In the genomic region with DNA sequence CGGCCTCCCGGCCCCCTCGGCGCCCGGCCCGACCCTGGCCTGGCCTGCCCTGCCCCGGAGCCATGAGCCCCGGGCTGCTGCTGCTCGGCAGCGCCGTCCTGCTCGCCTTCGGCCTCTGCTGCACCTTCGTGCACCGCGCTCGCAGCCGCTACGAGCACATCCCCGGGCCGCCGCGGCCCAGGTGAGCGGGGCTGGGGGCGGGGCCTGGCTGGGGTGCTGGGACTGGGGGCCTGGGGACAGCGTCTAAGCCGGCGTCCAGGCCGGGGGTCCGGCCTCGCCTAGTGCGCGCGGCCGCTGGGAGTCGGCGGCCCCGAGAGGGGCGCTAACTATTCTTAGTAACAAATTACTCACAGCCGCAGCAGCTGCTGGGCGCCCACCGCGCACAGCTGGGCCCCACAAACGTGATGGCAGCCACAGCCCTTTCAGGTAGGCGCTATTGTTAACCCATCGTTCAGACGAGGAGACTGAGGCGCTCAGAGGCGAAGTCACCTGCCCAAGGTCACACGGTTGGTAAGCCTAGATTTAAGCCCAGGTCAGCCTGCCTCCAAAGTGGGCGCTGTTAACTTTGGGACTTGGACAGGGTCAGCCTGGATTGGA, we compare ENCODE assay signal across 8 cellular contexts. TPM values are rescaled to one million over a fixed set of nuclear protein-coding genes. Genes with fewer than 3 reads are reported as not detected.
DNase-seq lines count a peak whose midpoint lies in the region; ATAC-seq and TF ChIP-seq lines count a peak whose summit lies in the region.

No MANE protein-coding gene starts in this region.

- H3K4me2 ChIP-seq in PC-9: peak overlapping the region; percentile 75

- no peaks in the 10 kb centered on the region for H3F3A ChIP-seq in PC-9 (ENCODE audit: insufficient read depth, low read depth)

- intact Hi-C loops in PC-9 (cut with micrococcal nuclease; ENCODE audit: unreplicated experiment): loop anchor here (10.0 kb wide), 1 partner anchor 300 kb away; no protein-coding TSS in a partner anchor
- intact Hi-C loops in testis (cut with DNase I; ENCODE audit: low total_unique reads): no loop called here

- ATAC-seq in GM18508 (IDR thresholded peaks at IDR 0.05; ENCODE audit: insufficient read depth, unreplicated experiment): peak; percentile 18

- H3K9ac ChIP-seq in iPS-18a (ENCODE audit: low read length): peak overlapping the region; percentile 17

- H3K79me2 ChIP-seq in PC-9 (ENCODE audit: low read depth): no peaks in the 10 kb centered on the region

- H3K4me1 ChIP-seq in PC-9 (replicated peaks; ENCODE audit: insufficient read depth) (no peaks in the 10 kb centered on the region), iPS-18a (ENCODE audit: control insufficient read depth, low read depth, low read length) (peaks cover 3% of the 10 kb centered on the region), testis (peaks cover 9% of the 10 kb centered on the region)

- H3K36me3 ChIP-seq in H7 (replicated peaks; ENCODE audit: control insufficient read depth, insufficient read depth, low read length) (no peaks in the 10 kb centered on the region), PC-9 (ENCODE audit: low read depth) (no peaks in the 10 kb centered on the region), iPS-18a (ENCODE audit: control insufficient read depth, low read depth, low read length) (no peaks in the 10 kb centered on the region), testis (ENCODE audit: low read depth, missing control alignments) (no peaks in the 10 kb centered on the region)

- H3K9me2 ChIP-seq in PC-9 (ENCODE audit: insufficient read depth): no peaks in the 10 kb centered on the region

- DNase-seq in H7 (no peak), PC-9 (no peak), testis (no peak), HCEC 1CT (no peak), RPMI8226 (no peak)
- no peak for DNase-seq in activated effector memory CD4-positive, alpha-beta T cell treated with Interleukin-2 at 50 U/mL for 16 hours

- peak overlapping the region; percentile 53 for H3K4me3 ChIP-seq in H7 (ENCODE audit: insufficient read depth, low read depth, low read length)
- H3K4me3 ChIP-seq in PC-9: peak overlapping the region; percentile 55
- peak overlapping the region; percentile 59 for H3K4me3 ChIP-seq in iPS-18a (ENCODE audit: low read length)
- H3K4me3 ChIP-seq in testis: peak overlapping the region; percentile 61 to 66

- TF ChIP-seq POLR2A in testis (IDR thresholded peaks at IDR 0.05): no peak

- H3K27me3 ChIP-seq in H7 (ENCODE audit: control insufficient read depth, insufficient read depth, low read length): no peaks in the 10 kb centered on the region; the same call in 1 of the 2 replicates
- peaks cover 16% of the 10 kb centered on the region; the same call in 1 of the 2 replicates for H3K27me3 ChIP-seq in PC-9 (ENCODE audit: insufficient read depth, low read depth)
- no peaks in the 10 kb centered on the region for H3K27me3 ChIP-seq in iPS-18a (ENCODE audit: control insufficient read depth, insufficient read depth, low read length)
- H3K27me3 ChIP-seq in testis: no peaks in the 10 kb centered on the region

- POLR2A ChIA-PET in PC-9 (lab: Charles Lee; ENCODE audit: unreplicated experiment): interaction anchor here (0.5 kb wide), 1 partner anchor 80 kb away, joined by 5 read pairs; a partner anchor contains a TSS

- H4K20me1 ChIP-seq in PC-9 (ENCODE audit: insufficient read depth): no peaks in the 10 kb centered on the region

- no peak overlapping the region; the same call in 1 of the 2 replicates for H2AFZ ChIP-seq in PC-9

- H3K9me3 ChIP-seq in PC-9 (ENCODE audit: insufficient read depth, low read depth): no peaks in the 10 kb centered on the region
- H3K9me3 ChIP-seq in iPS-18a (ENCODE audit: control insufficient read depth, low read depth, low read length): no peaks in the 10 kb centered on the region
- no peaks in the 10 kb centered on the region for H3K9me3 ChIP-seq in testis

- no peak overlapping the region for H3K27ac ChIP-seq in PC-9
- no peak overlapping the region for H3K27ac ChIP-seq in iPS-18a (ENCODE audit: low read length)
- peak overlapping the region in 1 of 2 donors; percentile 36 for H3K27ac ChIP-seq in testis

- no TSS peak for BruUV-seq in PC-9 (replicated peaks; lab: Mats Ljungman, UMichigan)

- 3 to 38% methylated on average over 3 to 43 of the region's 51 CpGs for WGBS in testis, 2 donors

- no peak for TF ChIP-seq CTCF in PC-9 (conservative IDR thresholded peaks at IDR 0.05)
- no peak for TF ChIP-seq CTCF in testis (IDR thresholded peaks at IDR 0.05)

- CTCF ChIA-PET in PC-9 (lab: Charles Lee): interaction anchor here (0.6 kb wide), 1 partner anchor 509 kb away, joined by 3 read pairs; no protein-coding TSS in a partner anchor

RNA-seq across cellular contexts. Expression of a gene that starts 0.4 kb away (rescaled TPM):
- 0.04 and 0.42 TPM in 2 replicates for total RNA-seq in H7 (2014; rRNA removed; shearing (Covaris generic))
- total RNA-seq in PC-9 (2021): not detected in 2 replicates
- total RNA-seq in testis: 1 to 10 TPM; 4.2 to 4.6 TPM
- polyA plus RNA-seq in testis (ENCODE audit: insufficient read depth, low read depth, low replicate concordance): 2.5 TPM

RNA-seq across cellular contexts. Expression of a gene that starts 39.5 kb away (rescaled TPM):
- 2.2 and 3.4 TPM in 2 replicates for total RNA-seq in H7 (2014; rRNA removed; shearing (Covaris generic))
- total RNA-seq in PC-9 (2021) (0.28 and 0.48 TPM in 2 replicates), testis (1 to 10 TPM; 2.7 to 3.9 TPM)
- 1.0 TPM for polyA plus RNA-seq in testis (ENCODE audit: insufficient read depth, low read depth, low replicate concordance)
